1 cellular context compared by ENCODE assay signal in genomic region chr1:7784492-7785071, GRCh38.
TF ChIP-seq lines count a peak whose summit lies in the region.

No MANE protein-coding gene starts in this region.

TF ChIP-seq in K562, 482 proteins besides CTCF, POLR2A, EP300 and RAD21 (continued from another document and continues in another):
- TF ChIP-seq MAX (CRISPR knock-in tag; IDR thresholded peaks at IDR 0.05) = no peak
- TF ChIP-seq, protein P1, sequence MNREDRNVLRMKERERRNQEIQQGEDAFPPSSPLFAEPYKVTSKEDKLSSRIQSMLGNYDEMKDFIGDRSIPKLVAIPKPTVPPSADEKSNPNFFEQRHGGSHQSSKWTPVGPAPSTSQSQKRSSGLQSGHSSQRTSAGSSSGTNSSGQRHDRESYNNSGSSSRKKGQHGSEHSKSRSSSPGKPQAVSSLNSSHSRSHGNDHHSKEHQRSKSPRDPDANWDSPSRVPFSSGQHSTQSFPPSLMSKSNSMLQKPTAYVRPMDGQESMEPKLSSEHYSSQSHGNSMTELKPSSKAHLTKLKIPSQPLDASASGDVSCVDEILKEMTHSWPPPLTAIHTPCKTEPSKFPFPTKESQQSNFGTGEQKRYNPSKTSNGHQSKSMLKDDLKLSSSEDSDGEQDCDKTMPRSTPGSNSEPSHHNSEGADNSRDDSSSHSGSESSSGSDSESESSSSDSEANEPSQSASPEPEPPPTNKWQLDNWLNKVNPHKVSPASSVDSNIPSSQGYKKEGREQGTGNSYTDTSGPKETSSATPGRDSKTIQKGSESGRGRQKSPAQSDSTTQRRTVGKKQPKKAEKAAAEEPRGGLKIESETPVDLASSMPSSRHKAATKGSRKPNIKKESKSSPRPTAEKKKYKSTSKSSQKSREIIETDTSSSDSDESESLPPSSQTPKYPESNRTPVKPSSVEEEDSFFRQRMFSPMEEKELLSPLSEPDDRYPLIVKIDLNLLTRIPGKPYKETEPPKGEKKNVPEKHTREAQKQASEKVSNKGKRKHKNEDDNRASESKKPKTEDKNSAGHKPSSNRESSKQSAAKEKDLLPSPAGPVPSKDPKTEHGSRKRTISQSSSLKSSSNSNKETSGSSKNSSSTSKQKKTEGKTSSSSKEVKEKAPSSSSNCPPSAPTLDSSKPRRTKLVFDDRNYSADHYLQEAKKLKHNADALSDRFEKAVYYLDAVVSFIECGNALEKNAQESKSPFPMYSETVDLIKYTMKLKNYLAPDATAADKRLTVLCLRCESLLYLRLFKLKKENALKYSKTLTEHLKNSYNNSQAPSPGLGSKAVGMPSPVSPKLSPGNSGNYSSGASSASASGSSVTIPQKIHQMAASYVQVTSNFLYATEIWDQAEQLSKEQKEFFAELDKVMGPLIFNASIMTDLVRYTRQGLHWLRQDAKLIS (CRISPR knock-in tag; IDR thresholded peaks at IDR 0.05) = no peak
- TF ChIP-seq KLF1 (tag; IDR thresholded peaks at IDR 0.05) = no peak
- no peak for TF ChIP-seq JUN (IDR thresholded peaks at IDR 0.05; ENCODE audit: borderline replicate concordance, low read depth, low read length)
- no peak for TF ChIP-seq JUN (CRISPR knock-in tag; IDR thresholded peaks at IDR 0.05; ENCODE audit: borderline replicate concordance)
- TF ChIP-seq FOSL1 (tag; conservative IDR thresholded peaks at IDR 0.05) = no peak
- no peak for TF ChIP-seq NCOA1 (IDR thresholded peaks at IDR 0.05; ENCODE audit: low read depth)
- no peak for TF ChIP-seq LARP7 (IDR thresholded peaks at IDR 0.05)
- no peak for TF ChIP-seq HOMEZ (CRISPR knock-in tag; IDR thresholded peaks at IDR 0.05)
- no peak for TF ChIP-seq TFAM (CRISPR knock-in tag; conservative IDR thresholded peaks at IDR 0.05)
- TF ChIP-seq ZBTB40 (IDR thresholded peaks at IDR 0.05) = no peak
- TF ChIP-seq ZBTB40 (CRISPR knock-in tag; IDR thresholded peaks at IDR 0.05) = no peak
- no peak for TF ChIP-seq LEF1 (IDR thresholded peaks at IDR 0.05)
- TF ChIP-seq ZNF668 (CRISPR knock-in tag; IDR thresholded peaks at IDR 0.05) = no peak
- no peak for TF ChIP-seq HCFC1 (IDR thresholded peaks at IDR 0.05; ENCODE audit: low read depth, low read length)
- TF ChIP-seq, protein P2, sequence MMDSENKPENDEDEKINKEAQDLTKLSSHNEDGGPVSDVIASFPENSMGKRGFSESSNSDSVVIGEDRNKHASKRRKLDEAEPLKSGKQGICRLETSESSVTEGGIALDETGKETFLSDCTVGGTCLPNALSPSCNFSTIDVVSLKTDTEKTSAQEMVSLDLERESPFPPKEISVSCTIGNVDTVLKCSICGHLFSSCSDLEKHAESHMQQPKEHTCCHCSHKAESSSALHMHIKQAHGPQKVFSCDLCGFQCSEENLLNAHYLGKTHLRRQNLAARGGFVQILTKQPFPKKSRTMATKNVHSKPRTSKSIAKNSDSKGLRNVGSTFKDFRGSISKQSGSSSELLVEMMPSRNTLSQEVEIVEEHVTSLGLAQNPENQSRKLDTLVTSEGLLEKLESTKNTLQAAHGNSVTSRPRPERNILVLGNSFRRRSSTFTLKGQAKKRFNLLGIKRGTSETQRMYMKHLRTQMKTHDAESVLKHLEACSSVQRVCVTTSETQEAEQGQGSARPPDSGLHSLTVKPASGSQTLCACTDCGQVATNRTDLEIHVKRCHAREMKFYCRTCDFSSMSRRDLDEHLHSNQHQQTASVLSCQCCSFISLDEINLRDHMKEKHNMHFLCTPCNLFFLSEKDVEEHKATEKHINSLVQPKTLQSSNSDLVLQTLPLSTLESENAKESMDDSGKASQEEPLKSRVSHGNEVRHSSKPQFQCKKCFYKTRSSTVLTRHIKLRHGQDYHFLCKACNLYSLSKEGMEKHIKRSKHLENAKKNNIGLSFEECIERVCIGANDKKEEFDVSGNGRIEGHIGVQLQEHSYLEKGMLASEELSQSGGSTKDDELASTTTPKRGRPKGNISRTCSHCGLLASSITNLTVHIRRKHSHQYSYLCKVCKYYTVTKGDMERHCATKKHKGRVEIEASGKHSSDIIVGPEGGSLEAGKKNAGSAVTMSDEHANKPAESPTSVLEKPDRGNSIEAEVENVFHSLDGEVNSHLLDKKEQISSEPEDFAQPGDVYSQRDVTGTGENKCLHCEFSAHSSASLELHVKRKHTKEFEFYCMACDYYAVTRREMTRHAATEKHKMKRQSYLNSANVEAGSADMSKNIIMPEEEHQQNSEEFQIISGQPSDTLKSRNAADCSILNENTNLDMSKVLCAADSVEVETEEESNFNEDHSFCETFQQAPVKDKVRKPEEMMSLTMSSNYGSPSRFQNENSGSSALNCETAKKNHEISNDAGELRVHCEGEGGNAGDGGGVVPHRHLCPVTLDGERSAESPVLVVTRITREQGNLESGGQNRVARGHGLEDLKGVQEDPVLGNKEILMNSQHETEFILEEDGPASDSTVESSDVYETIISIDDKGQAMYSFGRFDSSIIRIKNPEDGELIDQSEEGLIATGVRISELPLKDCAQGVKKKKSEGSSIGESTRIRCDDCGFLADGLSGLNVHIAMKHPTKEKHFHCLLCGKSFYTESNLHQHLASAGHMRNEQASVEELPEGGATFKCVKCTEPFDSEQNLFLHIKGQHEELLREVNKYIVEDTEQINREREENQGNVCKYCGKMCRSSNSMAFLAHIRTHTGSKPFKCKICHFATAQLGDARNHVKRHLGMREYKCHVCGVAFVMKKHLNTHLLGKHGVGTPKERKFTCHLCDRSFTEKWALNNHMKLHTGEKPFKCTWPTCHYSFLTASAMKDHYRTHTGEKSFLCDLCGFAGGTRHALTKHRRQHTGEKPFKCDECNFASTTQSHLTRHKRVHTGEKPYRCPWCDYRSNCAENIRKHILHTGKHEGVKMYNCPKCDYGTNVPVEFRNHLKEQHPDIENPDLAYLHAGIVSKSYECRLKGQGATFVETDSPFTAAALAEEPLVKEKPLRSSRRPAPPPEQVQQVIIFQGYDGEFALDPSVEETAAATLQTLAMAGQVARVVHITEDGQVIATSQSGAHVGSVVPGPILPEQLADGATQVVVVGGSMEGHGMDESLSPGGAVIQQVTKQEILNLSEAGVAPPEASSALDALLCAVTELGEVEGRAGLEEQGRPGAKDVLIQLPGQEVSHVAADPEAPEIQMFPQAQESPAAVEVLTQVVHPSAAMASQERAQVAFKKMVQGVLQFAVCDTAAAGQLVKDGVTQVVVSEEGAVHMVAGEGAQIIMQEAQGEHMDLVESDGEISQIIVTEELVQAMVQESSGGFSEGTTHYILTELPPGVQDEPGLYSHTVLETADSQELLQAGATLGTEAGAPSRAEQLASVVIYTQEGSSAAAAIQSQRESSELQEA (IDR thresholded peaks at IDR 0.05; ENCODE audit: low read depth) = no peak
- TF ChIP-seq ZEB2 (IDR thresholded peaks at IDR 0.05) = no peak
- 0 out of 2 replicates have a peak, but pooled peaks have one; percentile 34 for TF ChIP-seq POLR2G (IDR thresholded peaks at IDR 0.05; ENCODE audit: low read depth, low read length)
- TF ChIP-seq, protein P3, sequence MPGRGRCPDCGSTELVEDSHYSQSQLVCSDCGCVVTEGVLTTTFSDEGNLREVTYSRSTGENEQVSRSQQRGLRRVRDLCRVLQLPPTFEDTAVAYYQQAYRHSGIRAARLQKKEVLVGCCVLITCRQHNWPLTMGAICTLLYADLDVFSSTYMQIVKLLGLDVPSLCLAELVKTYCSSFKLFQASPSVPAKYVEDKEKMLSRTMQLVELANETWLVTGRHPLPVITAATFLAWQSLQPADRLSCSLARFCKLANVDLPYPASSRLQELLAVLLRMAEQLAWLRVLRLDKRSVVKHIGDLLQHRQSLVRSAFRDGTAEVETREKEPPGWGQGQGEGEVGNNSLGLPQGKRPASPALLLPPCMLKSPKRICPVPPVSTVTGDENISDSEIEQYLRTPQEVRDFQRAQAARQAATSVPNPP (IDR thresholded peaks at IDR 0.05; ENCODE audit: borderline replicate concordance, insufficient read depth, insufficient read length) = no peak
- no peak for TF ChIP-seq SAP30 (IDR thresholded peaks at IDR 0.05; ENCODE audit: borderline replicate concordance, insufficient read depth, low read depth, low read length, poor library complexity, severe bottlenecking)
- no peak for TF ChIP-seq COPS2 (conservative IDR thresholded peaks at IDR 0.05)
- TF ChIP-seq NR4A1 (CRISPR knock-in tag; IDR thresholded peaks at IDR 0.05) = no peak
- no peak for TF ChIP-seq NR4A1 (tag; IDR thresholded peaks at IDR 0.05)
- TF ChIP-seq KHSRP (IDR thresholded peaks at IDR 0.05) = no peak
- no peak for TF ChIP-seq ZNF830 (CRISPR knock-in tag; IDR thresholded peaks at IDR 0.05)
- TF ChIP-seq, protein P4, sequence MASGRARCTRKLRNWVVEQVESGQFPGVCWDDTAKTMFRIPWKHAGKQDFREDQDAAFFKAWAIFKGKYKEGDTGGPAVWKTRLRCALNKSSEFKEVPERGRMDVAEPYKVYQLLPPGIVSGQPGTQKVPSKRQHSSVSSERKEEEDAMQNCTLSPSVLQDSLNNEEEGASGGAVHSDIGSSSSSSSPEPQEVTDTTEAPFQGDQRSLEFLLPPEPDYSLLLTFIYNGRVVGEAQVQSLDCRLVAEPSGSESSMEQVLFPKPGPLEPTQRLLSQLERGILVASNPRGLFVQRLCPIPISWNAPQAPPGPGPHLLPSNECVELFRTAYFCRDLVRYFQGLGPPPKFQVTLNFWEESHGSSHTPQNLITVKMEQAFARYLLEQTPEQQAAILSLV (tag; IDR thresholded peaks at IDR 0.05) = no peak
- TF ChIP-seq, protein P5, sequence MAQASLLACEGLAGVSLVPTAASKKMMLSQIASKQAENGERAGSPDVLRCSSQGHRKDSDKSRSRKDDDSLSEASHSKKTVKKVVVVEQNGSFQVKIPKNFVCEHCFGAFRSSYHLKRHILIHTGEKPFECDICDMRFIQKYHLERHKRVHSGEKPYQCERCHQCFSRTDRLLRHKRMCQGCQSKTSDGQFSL (CRISPR knock-in tag; IDR thresholded peaks at IDR 0.05) = 0 out of 2 replicates have a peak, but pooled peaks have one; percentile 22
- TF ChIP-seq, protein P5 (tag; IDR thresholded peaks at IDR 0.05) = no peak
